ENCODE assay signal across 21 cellular contexts in genomic region chr16:49520684-49521083, GRCh38.
"Had no signal": no experiment of that assay in that cellular context is flagged by ENCODE, and none has a peak within 500 bp of the region (broad histone marks: within the 10 kb centered on the region; RNA-seq: fewer than 3 reads in every experiment).

No MANE protein-coding gene starts in this region.

- H3K4me1 ChIP-seq: foreskin keratinocyte, upper lobe of left lung had no signal

- H3K4me3 ChIP-seq: hepatocyte, smooth muscle cell, upper lobe of left lung had no signal

- H3K9me3 ChIP-seq: upper lobe of left lung had no signal

- H3K27ac ChIP-seq: foreskin keratinocyte, hepatocyte, upper lobe of left lung had no signal

- H3K4me1 Mint-ChIP-seq: immature natural killer cell had no signal

- H3K36me3 Mint-ChIP-seq: immature natural killer cell had no signal

- H3K27me3 ChIP-seq: foreskin keratinocyte, hepatocyte, upper lobe of left lung had no signal

- H3K4me3 Mint-ChIP-seq: activated CD8-positive, alpha-beta T cell treated with anti-CD3 and anti-CD28 coated beads, Interleukin-2, amount 10 ng/mL, durations not matched to agents 7 days and 5 days; activated naive CD8-positive, alpha-beta T cell treated with anti-CD3 and anti-CD28 coated beads, Interleukin-2, amount 50 U/mL, for 24 hours; activated T-helper 1 cell treated with anti-CD3 and anti-CD28 coated beads, Interleukin-12 subunit alpha, Interleukin-12 subunit beta, Interleukin-2, Interleukin-4 antibody, amounts not matched to agents 30 ng/mL and 10 ng/mL and 1 ng/mL, durations not matched to agents 14 hours and 24 hours and 36 hours; immature natural killer cell had no signal

- DNase-seq: activated CD4-positive, alpha-beta T cell treated with anti-CD3 and anti-CD28 coated beads for 1 hour; activated CD4-positive, alpha-beta T cell treated with anti-CD3 and anti-CD28 coated beads, Interleukin-2, amount 50 U/mL, for 1 hour; activated CD8-positive, alpha-beta T cell treated with anti-CD3 and anti-CD28 coated beads, Interleukin-2, amount 10 ng/mL, durations not matched to agents 7 days and 5 days; activated gamma-delta T cell; activated naive CD4-positive, alpha-beta T cell treated with anti-CD3 and anti-CD28 coated beads, Interleukin-2, amount 50 U/mL, for 16 hours; activated naive CD8-positive, alpha-beta T cell treated with anti-CD3 and anti-CD28 coated beads, Interleukin-2, amount 50 U/mL, for 24 hours; dermis blood vessel endothelial cell; effector CD8-positive, alpha-beta T cell; foreskin keratinocyte; immature natural killer cell; kidney glomerular epithelial cell; left ventricle myocardium superior; midbrain; occipital lobe; stimulated activated CD4-positive, alpha-beta T cell treated with anti-CD3 and anti-CD28 coated beads, Interleukin-4, amount 100 ng/mL, for 1 hour; stimulated activated naive CD4-positive, alpha-beta T cell treated with Interleukin-2 at 50 U/mL for 16 hours; T-helper 1 cell; upper lobe of left lung had no signal

- H3K9me3 Mint-ChIP-seq: activated naive CD8-positive, alpha-beta T cell treated with anti-CD3 and anti-CD28 coated beads, Interleukin-2, amount 50 U/mL, for 24 hours; activated T-helper 1 cell treated with anti-CD3 and anti-CD28 coated beads, Interleukin-12 subunit alpha, Interleukin-12 subunit beta, Interleukin-2, Interleukin-4 antibody, amounts not matched to agents 30 ng/mL and 10 ng/mL and 1 ng/mL, durations not matched to agents 14 hours and 24 hours and 36 hours; immature natural killer cell had no signal

- H3K27ac Mint-ChIP-seq: activated CD8-positive, alpha-beta T cell treated with anti-CD3 and anti-CD28 coated beads, Interleukin-2, amount 10 ng/mL, durations not matched to agents 7 days and 5 days; activated naive CD8-positive, alpha-beta T cell treated with anti-CD3 and anti-CD28 coated beads, Interleukin-2, amount 50 U/mL, for 24 hours; activated T-helper 1 cell treated with anti-CD3 and anti-CD28 coated beads, Interleukin-12 subunit alpha, Interleukin-12 subunit beta, Interleukin-2, Interleukin-4 antibody, amounts not matched to agents 30 ng/mL and 10 ng/mL and 1 ng/mL, durations not matched to agents 14 hours and 24 hours and 36 hours; immature natural killer cell had no signal
